ENCODE assay signal across 13 cellular contexts in genomic region chr2:43057026-43057741, GRCh38.
DNase-seq lines count a peak whose midpoint lies in the region; ATAC-seq and TF ChIP-seq lines count a peak whose summit lies in the region.
"Had no signal": no experiment of that assay in that cellular context is flagged by ENCODE, and none has a peak within 500 bp of the region (broad histone marks: within the 10 kb centered on the region; RNA-seq: fewer than 3 reads in every experiment).

No MANE protein-coding gene starts in this region.

- BruUV-seq in A673 (replicated peaks; lab: Mats Ljungman, UMichigan) = no TSS peak

- in situ Hi-C loops in GM23248 (cut with MboI) = no loop called here

- ATAC-seq in HG03097 (IDR thresholded peaks at IDR 0.05; ENCODE audit: low FRiP score, unreplicated experiment) (no peak), GM21737 (IDR thresholded peaks at IDR 0.05; ENCODE audit: unreplicated experiment) (no peak)
- ATAC-seq: naive thymus-derived CD8-positive, alpha-beta T cell had no signal

- CTCF ChIA-PET in A673 (lab: Charles Lee) = no interaction called here

- H2AFZ ChIP-seq in GM23248 = no peak overlapping the region

- H3K27me3 ChIP-seq in A673 (replicated peaks; ENCODE audit: insufficient read depth, low read depth, low read length, poor library complexity) = no peaks in the 10 kb centered on the region
- no peaks in the 10 kb centered on the region for H3K27me3 ChIP-seq in GM23248 (replicated peaks; ENCODE audit: insufficient read depth)
- H3K27me3 ChIP-seq: thyroid gland had no signal

- DNase-seq in A673 (ENCODE audit: low spot score) (peak; percentile 57), NCI-H2029 (lab: John Stamatoyannopoulos, UW) (peak; percentile 13), cerebellar cortex (ENCODE audit: low spot score) (peak; percentile 89), mucosa of gallbladder (ENCODE audit: low spot score) (peak; percentile 83), GM23248 (no peak), iPS-NIHi11 (ENCODE audit: low spot score) (no peak)
- DNase-seq: activated CD4-positive, CD25-positive, alpha-beta regulatory T cell treated with anti-CD3 and anti-CD28 coated beads, Interleukin-2, amount 50 U/mL, for 72 hours; effector memory CD4-positive, alpha-beta T cell had no signal

- H3K4me3 ChIP-seq in A673 (ENCODE audit: low read depth, low read length, poor library complexity, severe bottlenecking) = no peak overlapping the region
- no peak overlapping the region for H3K4me3 ChIP-seq in GM23248
- H3K4me3 ChIP-seq: thyroid gland had no signal

- H3K27ac ChIP-seq in A673 (ENCODE audit: low read depth, low read length, poor library complexity, severe bottlenecking) = no peak overlapping the region
- H3K27ac ChIP-seq in GM23248 = no peak overlapping the region
- H3K27ac ChIP-seq: HL-60, thyroid gland had no signal

- POLR2A ChIA-PET in A673 (lab: Charles Lee; ENCODE audit: low non-redundant PET) = no interaction called here

- H3F3A ChIP-seq in GM23248 (ENCODE audit: insufficient read depth) = peaks cover 8% of the 10 kb centered on the region; the same call in 1 of the 2 replicates

- 82 to 84% methylated on average over 15 to 16 of the region's 16 CpGs for WGBS in GM23248 (ENCODE audit: low coverage in 1 of 2, low lambda C conversion rate in 2 of 2, missing lambda C conversion rate in 2 of 2), 2 experiments

- H4K20me1 ChIP-seq in GM23248 (ENCODE audit: insufficient read depth) = no peaks in the 10 kb centered on the region

- H3K36me3 ChIP-seq in A673 (ENCODE audit: insufficient read depth, low read length, poor library complexity, severe bottlenecking) = no peaks in the 10 kb centered on the region
- no peaks in the 10 kb centered on the region for H3K36me3 ChIP-seq in GM23248 (ENCODE audit: low read depth)
- H3K36me3 ChIP-seq: thyroid gland had no signal

- H3K9me3 ChIP-seq in A673 (ENCODE audit: low read depth, low read length, poor library complexity, severe bottlenecking) = no peaks in the 10 kb centered on the region
- no peaks in the 10 kb centered on the region for H3K9me3 ChIP-seq in GM23248 (ENCODE audit: low read depth)
- H3K9me3 ChIP-seq: thyroid gland had no signal

- H3K79me2 ChIP-seq in GM23248 (ENCODE audit: insufficient read depth) = no peaks in the 10 kb centered on the region

- no peak for TF ChIP-seq CTCF in A673 (conservative IDR thresholded peaks at IDR 0.05; ENCODE audit: low read depth, low read length)

- intact Hi-C loops in A673 (cut with micrococcal nuclease; ENCODE audit: unreplicated experiment) = no loop called here

- no peak overlapping the region for H3K4me2 ChIP-seq in GM23248 (ENCODE audit: unreplicated experiment)

- H3K4me1 ChIP-seq in A673 (ENCODE audit: insufficient read depth, low read length, poor library complexity, severe bottlenecking) = peaks cover 30% of the 10 kb centered on the region
- peaks cover 11% of the 10 kb centered on the region for H3K4me1 ChIP-seq in GM23248 (ENCODE audit: insufficient read depth)

- H3K9me2 ChIP-seq in GM23248 (ENCODE audit: insufficient read depth) = no peaks in the 10 kb centered on the region

- no peak overlapping the region for H3K9ac ChIP-seq in GM23248

Comparison
In these comparisons a context has a peak if more than half of its experiments do, and no peak if none do; other contexts are left out.
1. DNase-seq: peak in A673 (single experiment), NCI-H2029 (single experiment), cerebellar cortex (single experiment) and mucosa of gallbladder (single experiment); none in GM23248 (single experiment) and iPS-NIHi11 (single experiment).